Comparison of ENCODE assay signal across 8 cellular contexts in genomic region chr6:13575377-13575775, GRCh38. TPM values are rescaled to one million over a fixed set of nuclear protein-coding genes. Genes with fewer than 3 reads are reported as not detected.
A peak's percentile ranks its signal among the peaks of the same experiment; 100 is the strongest.
DNase-seq lines count a peak whose midpoint lies in the region; ATAC-seq and FAIRE-seq lines count a peak whose summit lies in the region.

No MANE protein-coding gene starts in this region.

- peak overlapping the region; percentile 96 for H3K27ac Mint-ChIP-seq in T-helper 2 cell treated with Interferon-gamma antibody and Interleukin-4, amounts not matched to agents 5 μg/mL and 100 μg/mL, for 36 hours
- peak overlapping the region; percentile 94 for H3K27ac Mint-ChIP-seq in activated T-helper 17 cell treated with anti-CD3 and anti-CD28 coated beads, Interleukin-2, amount 50 U/mL, for 72 hours

- peak overlapping the region; percentile 88 for H3K4me3 Mint-ChIP-seq in T-helper 2 cell treated with Interferon-gamma antibody and Interleukin-4, amounts not matched to agents 5 μg/mL and 100 μg/mL, for 36 hours
- H3K4me3 Mint-ChIP-seq in activated T-helper 17 cell treated with anti-CD3 and anti-CD28 coated beads, Interleukin-2, amount 50 U/mL, for 72 hours = peak overlapping the region; percentile 93

- peaks cover 9% of the 10 kb centered on the region for H3K36me3 Mint-ChIP-seq in T-helper 2 cell treated with Interferon-gamma antibody and Interleukin-4, amounts not matched to agents 5 μg/mL and 100 μg/mL, for 36 hours (ENCODE audit: low read depth)
- peaks cover 8% of the 10 kb centered on the region for H3K36me3 Mint-ChIP-seq in activated T-helper 17 cell treated with anti-CD3 and anti-CD28 coated beads, Interleukin-2, amount 50 U/mL, for 72 hours (ENCODE audit: low read depth)

- H3K4me1 Mint-ChIP-seq in T-helper 2 cell treated with Interferon-gamma antibody and Interleukin-4, amounts not matched to agents 5 μg/mL and 100 μg/mL, for 36 hours (ENCODE audit: low read depth) = peaks cover 11% of the 10 kb centered on the region
- peaks cover 8% of the 10 kb centered on the region for H3K4me1 Mint-ChIP-seq in activated T-helper 17 cell treated with anti-CD3 and anti-CD28 coated beads, Interleukin-2, amount 50 U/mL, for 72 hours

- FAIRE-seq in islet of Langerhans (lab: Jason Lieb, UNC) = peak; percentile 17

- no peak for DNase-seq in T-helper 2 cell treated with Interferon-gamma antibody and Interleukin-4, amounts not matched to agents 5 μg/mL and 100 μg/mL, for 36 hours (ENCODE audit: low spot score)
- DNase-seq in T-helper 2 cell = no peak
- peak; percentile 83 for DNase-seq in superior temporal gyrus (ENCODE audit: extremely low spot score)
- no peak for DNase-seq in SKM-1 (lab: John Stamatoyannopoulos, UW; ENCODE audit: unreplicated experiment)
- DNase-seq in OCI-M1 (lab: John Stamatoyannopoulos, UW) = no peak

- no peaks in the 10 kb centered on the region for H3K27me3 Mint-ChIP-seq in T-helper 2 cell treated with Interferon-gamma antibody and Interleukin-4, amounts not matched to agents 5 μg/mL and 100 μg/mL, for 36 hours (ENCODE audit: low read depth)
- H3K27me3 Mint-ChIP-seq in activated T-helper 17 cell treated with anti-CD3 and anti-CD28 coated beads, Interleukin-2, amount 50 U/mL, for 72 hours = no peaks in the 10 kb centered on the region

- H3K9me3 Mint-ChIP-seq in T-helper 2 cell treated with Interferon-gamma antibody and Interleukin-4, amounts not matched to agents 5 μg/mL and 100 μg/mL, for 36 hours = no peaks in the 10 kb centered on the region
- H3K9me3 Mint-ChIP-seq in activated T-helper 17 cell treated with anti-CD3 and anti-CD28 coated beads, Interleukin-2, amount 50 U/mL, for 72 hours = no peaks in the 10 kb centered on the region

- ATAC-seq in activated T-helper 17 cell treated with anti-CD3 and anti-CD28 coated beads, Interleukin-2, amount 50 U/mL, for 72 hours (replicated peaks) = no peak
- no peak for ATAC-seq in GM19463 (IDR thresholded peaks at IDR 0.05; ENCODE audit: unreplicated experiment)

RNA-seq across cellular contexts. Expression of gene SIRT5, which starts 1.0 kb away (rescaled TPM):
- total RNA-seq in activated T-helper 17 cell treated with anti-CD3 and anti-CD28 coated beads, Interleukin-2, amount 50 U/mL, for 72 hours = 1 to 10 TPM; 6.6 to 8.9 TPM

RNA-seq across cellular contexts. Expression of gene NOL7, which starts 39.8 kb away (rescaled TPM):
- total RNA-seq in activated T-helper 17 cell treated with anti-CD3 and anti-CD28 coated beads, Interleukin-2, amount 50 U/mL, for 72 hours = 10 to 100 TPM; 50.4 to 92.5 TPM
